Comparison of ENCODE assay signal across 37 cellular contexts in the genomic region with DNA sequence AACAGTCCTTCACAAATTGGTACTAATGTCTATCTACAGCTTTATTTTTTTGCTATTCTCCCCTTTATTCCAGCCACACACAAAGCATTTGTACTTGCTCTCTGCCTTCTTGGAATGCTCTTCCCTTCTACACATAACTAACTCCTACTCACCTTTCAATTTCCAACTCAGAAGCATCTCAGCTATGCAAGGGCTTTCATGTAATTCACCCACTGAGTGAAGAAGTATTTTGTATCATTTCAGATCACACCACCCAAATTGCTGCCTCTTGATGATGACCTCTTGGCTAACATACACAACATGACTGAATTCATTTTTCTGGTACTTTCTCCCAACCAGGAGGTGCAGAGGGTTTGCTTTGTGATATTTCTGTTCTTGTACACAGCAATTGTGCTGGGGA. TPM values are rescaled to one million over a fixed set of nuclear protein-coding genes. Genes with fewer than 3 reads are reported as not detected.
"Had no signal": no experiment of that assay in that cellular context is flagged by ENCODE, and none has a peak within 500 bp of the region (broad histone marks: within the 10 kb centered on the region; RNA-seq: fewer than 3 reads in every experiment).

A gene with protein sequence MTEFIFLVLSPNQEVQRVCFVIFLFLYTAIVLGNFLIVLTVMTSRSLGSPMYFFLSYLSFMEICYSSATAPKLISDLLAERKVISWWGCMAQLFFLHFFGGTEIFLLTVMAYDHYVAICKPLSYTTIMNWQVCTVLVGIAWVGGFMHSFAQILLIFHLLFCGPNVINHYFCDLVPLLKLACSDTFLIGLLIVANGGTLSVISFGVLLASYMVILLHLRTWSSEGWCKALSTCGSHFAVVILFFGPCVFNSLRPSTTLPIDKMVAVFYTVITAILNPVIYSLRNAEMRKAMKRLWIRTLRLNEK (plus strand): TSS at position 301 of the 400 bp plus-strand sequence. CDS start 0 bp downstream, at position 301.

- H3K27ac ChIP-seq: KMS-11 had no signal

- H3K27me3 ChIP-seq: MG63 had no signal

- H3K4me3 ChIP-seq: MG63 had no signal

- H3K4me2 ChIP-seq: KMS-11 had no signal

- H3K36me3 ChIP-seq: MG63 had no signal

- DNase-seq: Karpas-422, KG1, MG63, MM.1S, MV-4-11, NCI-H1048, NCI-H1092, NCI-H1092 treated with DMSO at 0.1 percent for 48 hours, NCI-H1105, NCI-H1105 treated with DMSO at 0.1 percent for 48 hours, NCI-H1417, NCI-H1417 treated with DMSO at 0.1 percent for 48 hours, NCI-H1436, NCI-H1436 treated with DMSO at 0.1 percent for 48 hours, NCI-H146, NCI-H1694, NCI-H1694 treated with DMSO at 0.1 percent for 48 hours, NCI-H187, NCI-H187 treated with DMSO at 0.1 percent for 48 hours, NCI-H1930, NCI-H2029, NCI-H2029 treated with DMSO at 0.1 percent for 48 hours, NCI-H2081, NCI-H2081 treated with DMSO at 0.1 percent for 48 hours, NCI-H2107, NCI-H2171 treated with DMSO at 0.1 percent for 48 hours, NCI-H2227 treated with DMSO at 0.1 percent for 48 hours, NCI-H226, NCI-H345, NCI-H446, NCI-H446 treated with DMSO at 0.1 percent for 48 hours, NCI-H510A had no signal

- H3K9ac ChIP-seq: KMS-11 had no signal

RNA-seq across cellular contexts. Expression of the gene that starts here (rescaled TPM):
- total RNA-seq: LHCN-M2, M059J, MCF 10A, NCI-H460 had no signal
